Comparison of ENCODE assay signal across 4 cellular contexts in genomic region chr5:148673704-148674103, GRCh38. TPM values are rescaled to one million over a fixed set of nuclear protein-coding genes. Genes with fewer than 3 reads are reported as not detected.
"Had no signal": no experiment of that assay in that cellular context is flagged by ENCODE, and none has a peak within 500 bp of the region (broad histone marks: within the 10 kb centered on the region; RNA-seq: fewer than 3 reads in every experiment).

No MANE protein-coding gene starts in this region.

RNA-seq across cellular contexts. Expression of gene HTR4, which starts 19.4 kb away (rescaled TPM):
- total RNA-seq: HT1080, IMR-90, K562 had no signal
- polyA plus RNA-seq: IgD-negative memory B cell, IMR-90 had no signal
